Comparison of ENCODE assay signal across 13 cellular contexts in genomic region chr5:131285637-131286399, GRCh38. TPM values are rescaled to one million over a fixed set of nuclear protein-coding genes. Genes with fewer than 3 reads are reported as not detected.
A peak's percentile ranks its signal among the peaks of the same experiment; 100 is the strongest.
DNase-seq lines count a peak whose midpoint lies in the region; ATAC-seq, FAIRE-seq and TF ChIP-seq lines count a peak whose summit lies in the region.
"Had no signal": no experiment of that assay in that cellular context is flagged by ENCODE, and none has a peak within 500 bp of the region (broad histone marks: within the 10 kb centered on the region; RNA-seq: fewer than 3 reads in every experiment).

No MANE protein-coding gene starts in this region.

- ATAC-seq in GM21717 (IDR thresholded peaks at IDR 0.05; ENCODE audit: unreplicated experiment) (peak; percentile 31), T-helper 17 cell (no peak), naive B cell (ENCODE audit: low read depth in 2 of 2) (peak; percentile 34 to 39), gastrocnemius medialis (no peak)
- ATAC-seq: body of pancreas, right cardiac atrium had no signal

- H3K4me3 Mint-ChIP-seq in T-helper 17 cell, result peak overlapping the region; percentile 39
- H3K4me3 Mint-ChIP-seq in naive B cell, result peak overlapping the region in 2 of 8 donors; percentile 3 to 52

- FAIRE-seq in GM18507 (lab: Jason Lieb, UNC) (peak; percentile 52), HTR-8/SVneo (lab: Jason Lieb, UNC) (no peak)

- H3K9me3 Mint-ChIP-seq in naive B cell, result no peaks in the 10 kb centered on the region

- H3K4me3 ChIP-seq in gastrocnemius medialis, result no peak overlapping the region
- H3K4me3 ChIP-seq: body of pancreas had no signal

- H3K4me1 Mint-ChIP-seq in T-helper 17 cell (peaks cover 47% of the 10 kb centered on the region), naive B cell (peaks cover 46 to 85% (median 47%) of the 10 kb centered on the region in 3 donors)

- H3K36me3 Mint-ChIP-seq in T-helper 17 cell (ENCODE audit: low read depth) (peaks cover 2% of the 10 kb centered on the region), naive B cell (peaks cover 0 to 4% of the 10 kb centered on the region in 2 donors)

- H3K27ac Mint-ChIP-seq in T-helper 17 cell (peak overlapping the region; percentile 98), naive B cell (peak overlapping the region in 4 of 6 donors; percentile 8 to 45 (median 38))

- DNase-seq in GM18507 (ENCODE audit: extremely low spot score, insufficient read length, low read depth), result no peak
- no peak for DNase-seq in T-helper 17 cell
- DNase-seq in naive B cell, result no peak
- no peak for DNase-seq in gastrocnemius medialis
- no peak for DNase-seq in anterior cingulate cortex (lab: John Stamatoyannopoulos, UW)
- no peak for DNase-seq in HTR-8/SVneo (ENCODE audit: insufficient read length, low spot score)
- DNase-seq: activated CD4-positive, alpha-beta T cell treated with anti-CD3 and anti-CD28 coated beads, Interleukin-2, amount 50 U/mL, for 4 hours; body of pancreas; H7; NCI-H748 treated with DMSO at 0.1 percent for 48 hours; right cardiac atrium had no signal

- H3K27me3 ChIP-seq in gastrocnemius medialis, result no peaks in the 10 kb centered on the region
- H3K27me3 ChIP-seq: body of pancreas had no signal

- H3K27ac ChIP-seq in gastrocnemius medialis, result no peak overlapping the region
- H3K27ac ChIP-seq: body of pancreas, epithelial cell of prostate had no signal

- TF ChIP-seq CTCF in gastrocnemius medialis (IDR thresholded peaks at IDR 0.05 in 4 of 5, conservative IDR thresholded peaks at IDR 0.05 in 1 of 5), result no peak

- no peaks in the 10 kb centered on the region for H3K9me3 ChIP-seq in T-helper 17 cell (ENCODE audit: control insufficient read depth, low read length, poor library complexity, severe bottlenecking)
- H3K9me3 ChIP-seq in gastrocnemius medialis, result no peaks in the 10 kb centered on the region
- H3K9me3 ChIP-seq: body of pancreas had no signal

- peaks cover 0 to under 1% of the 10 kb centered on the region in 2 donors for H3K4me1 ChIP-seq in gastrocnemius medialis

- no peaks in the 10 kb centered on the region for H3K27me3 Mint-ChIP-seq in T-helper 17 cell
- no peaks in the 10 kb centered on the region for H3K27me3 Mint-ChIP-seq in naive B cell

- in situ Hi-C loops in gastrocnemius medialis (cut with MboI; ENCODE audit: low sequenced_read_pairs in 4 of 4), result no loop called here

- H3K36me3 ChIP-seq in gastrocnemius medialis, result no peaks in the 10 kb centered on the region

- TF ChIP-seq POLR2A in gastrocnemius medialis (IDR thresholded peaks at IDR 0.05), result no peak

- intact Hi-C loops in gastrocnemius medialis (cut with DNase I; ENCODE audit: low total_unique reads), result no loop called here

RNA-seq across cellular contexts. Expression of gene CDC42SE2, which starts 22.0 kb away (rescaled TPM):
- 100 to 1,000 TPM; 215 to 245 TPM for total RNA-seq in T-helper 17 cell
- 100 to 1,000 TPM; 168 to 314 (median 243) TPM for polyA plus RNA-seq in naive B cell (ENCODE audit: low read depth in 6 of 6)
- total RNA-seq in gastrocnemius medialis, result 10 to 100 TPM; 23.9 to 29.6 (median 26.4) TPM

Comparison
In these comparisons a context has a peak if more than half of its experiments do, and no peak if none do; other contexts are left out.
1. ATAC-seq: peak in GM21717 (single experiment) and naive B cell (2 of 2); none in T-helper 17 cell (single experiment) and gastrocnemius medialis (0 of 2).
2. RNA of gene CDC42SE2, which starts 22.0 kb away (total RNA-seq): 215 to 245 TPM in T-helper 17 cell; 23.9 to 29.6 TPM in gastrocnemius medialis; every median in the first group is over 4 times any median in the second.